Comparison of ENCODE assay signal across 1 cellular context in the genomic region with DNA sequence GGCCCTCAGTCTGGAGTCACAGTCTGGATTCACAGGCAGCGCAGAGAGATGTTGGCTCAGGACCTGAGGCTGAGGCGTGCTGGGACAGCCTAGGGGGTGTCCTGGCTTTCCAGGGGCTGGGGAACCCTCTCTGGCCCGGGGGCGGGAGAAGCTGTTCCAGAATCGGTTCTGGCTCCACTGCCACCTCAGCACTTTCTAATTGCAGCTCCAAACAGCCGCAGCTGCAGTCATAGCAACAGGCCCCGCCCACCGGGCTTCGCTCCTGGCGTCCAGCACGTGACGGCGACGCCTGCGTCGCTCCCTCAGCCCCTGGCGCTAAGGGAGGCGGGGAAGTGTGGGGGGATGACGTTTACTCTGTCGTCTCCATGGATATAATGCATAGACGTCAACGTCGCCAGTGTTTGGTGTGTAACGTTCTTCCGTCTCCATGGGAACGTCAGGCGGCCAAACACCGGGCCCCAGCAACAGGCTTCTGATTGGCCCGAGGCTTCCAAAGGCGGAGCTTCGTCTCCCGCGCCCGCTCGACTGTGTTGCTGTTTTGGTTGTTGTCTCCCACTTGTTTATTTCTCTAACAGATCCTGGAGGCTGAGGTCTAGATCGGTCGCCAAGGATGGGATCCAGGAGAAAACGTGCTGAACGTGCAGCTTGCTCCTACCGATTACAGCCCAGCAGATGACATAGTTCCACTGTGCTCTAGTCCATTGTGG.
TF ChIP-seq lines count a peak whose summit lies in the region.

No MANE protein-coding gene starts in this region.

TF ChIP-seq in GM12878, 131 proteins besides CTCF, POLR2A, EP300 and RAD21 (continued from another document and continues in another):
- TF ChIP-seq, protein P1, sequence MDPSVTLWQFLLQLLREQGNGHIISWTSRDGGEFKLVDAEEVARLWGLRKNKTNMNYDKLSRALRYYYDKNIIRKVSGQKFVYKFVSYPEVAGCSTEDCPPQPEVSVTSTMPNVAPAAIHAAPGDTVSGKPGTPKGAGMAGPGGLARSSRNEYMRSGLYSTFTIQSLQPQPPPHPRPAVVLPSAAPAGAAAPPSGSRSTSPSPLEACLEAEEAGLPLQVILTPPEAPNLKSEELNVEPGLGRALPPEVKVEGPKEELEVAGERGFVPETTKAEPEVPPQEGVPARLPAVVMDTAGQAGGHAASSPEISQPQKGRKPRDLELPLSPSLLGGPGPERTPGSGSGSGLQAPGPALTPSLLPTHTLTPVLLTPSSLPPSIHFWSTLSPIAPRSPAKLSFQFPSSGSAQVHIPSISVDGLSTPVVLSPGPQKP (IDR thresholded peaks at IDR 0.05; ENCODE audit: low read depth, low read length), result no peak
- peak; percentile 74 for TF ChIP-seq IKZF1 (conservative IDR thresholded peaks at IDR 0.05)
- TF ChIP-seq CHD2 (IDR thresholded peaks at IDR 0.05; ENCODE audit: borderline replicate concordance, low read depth, low read length), result peak; percentile 65
- TF ChIP-seq, protein P2, sequence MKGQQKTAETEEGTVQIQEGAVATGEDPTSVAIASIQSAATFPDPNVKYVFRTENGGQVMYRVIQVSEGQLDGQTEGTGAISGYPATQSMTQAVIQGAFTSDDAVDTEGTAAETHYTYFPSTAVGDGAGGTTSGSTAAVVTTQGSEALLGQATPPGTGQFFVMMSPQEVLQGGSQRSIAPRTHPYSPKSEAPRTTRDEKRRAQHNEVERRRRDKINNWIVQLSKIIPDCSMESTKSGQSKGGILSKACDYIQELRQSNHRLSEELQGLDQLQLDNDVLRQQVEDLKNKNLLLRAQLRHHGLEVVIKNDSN (IDR thresholded peaks at IDR 0.05; ENCODE audit: borderline replicate concordance, extremely low read length, insufficient read depth, low read depth, low read length), result peak; percentile 96
- 0 out of 2 replicates have a peak, but pooled peaks have one; percentile 10 for TF ChIP-seq NBN (IDR thresholded peaks at IDR 0.05)
- peak; percentile 42; the same call in 1 of the 2 replicates for TF ChIP-seq TCF12 (IDR thresholded peaks at IDR 0.05; ENCODE audit: low read depth, low read length)
- TF ChIP-seq HDAC2 (IDR thresholded peaks at IDR 0.05), result no peak
- TF ChIP-seq SP1 (IDR thresholded peaks at IDR 0.05; ENCODE audit: low read depth, low read length), result peak; percentile 69
- TF ChIP-seq, protein P3, sequence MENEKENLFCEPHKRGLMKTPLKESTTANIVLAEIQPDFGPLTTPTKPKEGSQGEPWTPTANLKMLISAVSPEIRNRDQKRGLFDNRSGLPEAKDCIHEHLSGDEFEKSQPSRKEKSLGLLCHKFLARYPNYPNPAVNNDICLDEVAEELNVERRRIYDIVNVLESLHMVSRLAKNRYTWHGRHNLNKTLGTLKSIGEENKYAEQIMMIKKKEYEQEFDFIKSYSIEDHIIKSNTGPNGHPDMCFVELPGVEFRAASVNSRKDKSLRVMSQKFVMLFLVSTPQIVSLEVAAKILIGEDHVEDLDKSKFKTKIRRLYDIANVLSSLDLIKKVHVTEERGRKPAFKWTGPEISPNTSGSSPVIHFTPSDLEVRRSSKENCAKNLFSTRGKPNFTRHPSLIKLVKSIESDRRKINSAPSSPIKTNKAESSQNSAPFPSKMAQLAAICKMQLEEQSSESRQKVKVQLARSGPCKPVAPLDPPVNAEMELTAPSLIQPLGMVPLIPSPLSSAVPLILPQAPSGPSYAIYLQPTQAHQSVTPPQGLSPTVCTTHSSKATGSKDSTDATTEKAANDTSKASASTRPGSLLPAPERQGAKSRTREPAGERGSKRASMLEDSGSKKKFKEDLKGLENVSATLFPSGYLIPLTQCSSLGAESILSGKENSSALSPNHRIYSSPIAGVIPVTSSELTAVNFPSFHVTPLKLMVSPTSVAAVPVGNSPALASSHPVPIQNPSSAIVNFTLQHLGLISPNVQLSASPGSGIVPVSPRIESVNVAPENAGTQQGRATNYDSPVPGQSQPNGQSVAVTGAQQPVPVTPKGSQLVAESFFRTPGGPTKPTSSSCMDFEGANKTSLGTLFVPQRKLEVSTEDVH (IDR thresholded peaks at IDR 0.05; ENCODE audit: low read depth, partially characterized antibody), result peak; percentile 79
- peak; percentile 98 for TF ChIP-seq CREB1 (IDR thresholded peaks at IDR 0.05; ENCODE audit: low read depth)
- TF ChIP-seq, protein P4, sequence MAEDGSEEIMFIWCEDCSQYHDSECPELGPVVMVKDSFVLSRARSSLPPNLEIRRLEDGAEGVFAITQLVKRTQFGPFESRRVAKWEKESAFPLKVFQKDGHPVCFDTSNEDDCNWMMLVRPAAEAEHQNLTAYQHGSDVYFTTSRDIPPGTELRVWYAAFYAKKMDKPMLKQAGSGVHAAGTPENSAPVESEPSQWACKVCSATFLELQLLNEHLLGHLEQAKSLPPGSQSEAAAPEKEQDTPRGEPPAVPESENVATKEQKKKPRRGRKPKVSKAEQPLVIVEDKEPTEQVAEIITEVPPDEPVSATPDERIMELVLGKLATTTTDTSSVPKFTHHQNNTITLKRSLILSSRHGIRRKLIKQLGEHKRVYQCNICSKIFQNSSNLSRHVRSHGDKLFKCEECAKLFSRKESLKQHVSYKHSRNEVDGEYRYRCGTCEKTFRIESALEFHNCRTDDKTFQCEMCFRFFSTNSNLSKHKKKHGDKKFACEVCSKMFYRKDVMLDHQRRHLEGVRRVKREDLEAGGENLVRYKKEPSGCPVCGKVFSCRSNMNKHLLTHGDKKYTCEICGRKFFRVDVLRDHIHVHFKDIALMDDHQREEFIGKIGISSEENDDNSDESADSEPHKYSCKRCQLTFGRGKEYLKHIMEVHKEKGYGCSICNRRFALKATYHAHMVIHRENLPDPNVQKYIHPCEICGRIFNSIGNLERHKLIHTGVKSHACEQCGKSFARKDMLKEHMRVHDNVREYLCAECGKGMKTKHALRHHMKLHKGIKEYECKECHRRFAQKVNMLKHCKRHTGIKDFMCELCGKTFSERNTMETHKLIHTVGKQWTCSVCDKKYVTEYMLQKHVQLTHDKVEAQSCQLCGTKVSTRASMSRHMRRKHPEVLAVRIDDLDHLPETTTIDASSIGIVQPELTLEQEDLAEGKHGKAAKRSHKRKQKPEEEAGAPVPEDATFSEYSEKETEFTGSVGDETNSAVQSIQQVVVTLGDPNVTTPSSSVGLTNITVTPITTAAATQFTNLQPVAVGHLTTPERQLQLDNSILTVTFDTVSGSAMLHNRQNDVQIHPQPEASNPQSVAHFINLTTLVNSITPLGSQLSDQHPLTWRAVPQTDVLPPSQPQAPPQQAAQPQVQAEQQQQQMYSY (CRISPR knock-in tag; IDR thresholded peaks at IDR 0.05), result no peak
- no peak for TF ChIP-seq TCF3 (IDR thresholded peaks at IDR 0.05; ENCODE audit: borderline replicate concordance, insufficient read depth, low read depth, low read length)
- TF ChIP-seq, protein P5, sequence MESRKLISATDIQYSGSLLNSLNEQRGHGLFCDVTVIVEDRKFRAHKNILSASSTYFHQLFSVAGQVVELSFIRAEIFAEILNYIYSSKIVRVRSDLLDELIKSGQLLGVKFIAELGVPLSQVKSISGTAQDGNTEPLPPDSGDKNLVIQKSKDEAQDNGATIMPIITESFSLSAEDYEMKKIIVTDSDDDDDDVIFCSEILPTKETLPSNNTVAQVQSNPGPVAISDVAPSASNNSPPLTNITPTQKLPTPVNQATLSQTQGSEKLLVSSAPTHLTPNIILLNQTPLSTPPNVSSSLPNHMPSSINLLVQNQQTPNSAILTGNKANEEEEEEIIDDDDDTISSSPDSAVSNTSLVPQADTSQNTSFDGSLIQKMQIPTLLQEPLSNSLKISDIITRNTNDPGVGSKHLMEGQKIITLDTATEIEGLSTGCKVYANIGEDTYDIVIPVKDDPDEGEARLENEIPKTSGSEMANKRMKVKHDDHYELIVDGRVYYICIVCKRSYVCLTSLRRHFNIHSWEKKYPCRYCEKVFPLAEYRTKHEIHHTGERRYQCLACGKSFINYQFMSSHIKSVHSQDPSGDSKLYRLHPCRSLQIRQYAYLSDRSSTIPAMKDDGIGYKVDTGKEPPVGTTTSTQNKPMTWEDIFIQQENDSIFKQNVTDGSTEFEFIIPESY (IDR thresholded peaks at IDR 0.05), result no peak
- TF ChIP-seq, protein P6, sequence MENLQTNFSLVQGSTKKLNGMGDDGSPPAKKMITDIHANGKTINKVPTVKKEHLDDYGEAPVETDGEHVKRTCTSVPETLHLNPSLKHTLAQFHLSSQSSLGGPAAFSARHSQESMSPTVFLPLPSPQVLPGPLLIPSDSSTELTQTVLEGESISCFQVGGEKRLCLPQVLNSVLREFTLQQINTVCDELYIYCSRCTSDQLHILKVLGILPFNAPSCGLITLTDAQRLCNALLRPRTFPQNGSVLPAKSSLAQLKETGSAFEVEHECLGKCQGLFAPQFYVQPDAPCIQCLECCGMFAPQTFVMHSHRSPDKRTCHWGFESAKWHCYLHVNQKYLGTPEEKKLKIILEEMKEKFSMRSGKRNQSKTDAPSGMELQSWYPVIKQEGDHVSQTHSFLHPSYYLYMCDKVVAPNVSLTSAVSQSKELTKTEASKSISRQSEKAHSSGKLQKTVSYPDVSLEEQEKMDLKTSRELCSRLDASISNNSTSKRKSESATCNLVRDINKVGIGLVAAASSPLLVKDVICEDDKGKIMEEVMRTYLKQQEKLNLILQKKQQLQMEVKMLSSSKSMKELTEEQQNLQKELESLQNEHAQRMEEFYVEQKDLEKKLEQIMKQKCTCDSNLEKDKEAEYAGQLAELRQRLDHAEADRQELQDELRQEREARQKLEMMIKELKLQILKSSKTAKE (IDR thresholded peaks at IDR 0.05; ENCODE audit: low read depth, poor library complexity, severe bottlenecking), result no peak
- 0 out of 2 replicates have a peak, but pooled peaks have one; percentile 25 for TF ChIP-seq YY1 (IDR thresholded peaks at IDR 0.05; ENCODE audit: low read depth, low read length)
- TF ChIP-seq, protein P7, sequence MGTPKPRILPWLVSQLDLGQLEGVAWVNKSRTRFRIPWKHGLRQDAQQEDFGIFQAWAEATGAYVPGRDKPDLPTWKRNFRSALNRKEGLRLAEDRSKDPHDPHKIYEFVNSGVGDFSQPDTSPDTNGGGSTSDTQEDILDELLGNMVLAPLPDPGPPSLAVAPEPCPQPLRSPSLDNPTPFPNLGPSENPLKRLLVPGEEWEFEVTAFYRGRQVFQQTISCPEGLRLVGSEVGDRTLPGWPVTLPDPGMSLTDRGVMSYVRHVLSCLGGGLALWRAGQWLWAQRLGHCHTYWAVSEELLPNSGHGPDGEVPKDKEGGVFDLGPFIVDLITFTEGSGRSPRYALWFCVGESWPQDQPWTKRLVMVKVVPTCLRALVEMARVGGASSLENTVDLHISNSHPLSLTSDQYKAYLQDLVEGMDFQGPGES (IDR thresholded peaks at IDR 0.05), result no peak
- TF ChIP-seq, protein P8, sequence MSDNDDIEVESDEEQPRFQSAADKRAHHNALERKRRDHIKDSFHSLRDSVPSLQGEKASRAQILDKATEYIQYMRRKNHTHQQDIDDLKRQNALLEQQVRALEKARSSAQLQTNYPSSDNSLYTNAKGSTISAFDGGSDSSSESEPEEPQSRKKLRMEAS (IDR thresholded peaks at IDR 0.05; ENCODE audit: low read depth, low read length), result peak; percentile 97
- TF ChIP-seq, protein P9, sequence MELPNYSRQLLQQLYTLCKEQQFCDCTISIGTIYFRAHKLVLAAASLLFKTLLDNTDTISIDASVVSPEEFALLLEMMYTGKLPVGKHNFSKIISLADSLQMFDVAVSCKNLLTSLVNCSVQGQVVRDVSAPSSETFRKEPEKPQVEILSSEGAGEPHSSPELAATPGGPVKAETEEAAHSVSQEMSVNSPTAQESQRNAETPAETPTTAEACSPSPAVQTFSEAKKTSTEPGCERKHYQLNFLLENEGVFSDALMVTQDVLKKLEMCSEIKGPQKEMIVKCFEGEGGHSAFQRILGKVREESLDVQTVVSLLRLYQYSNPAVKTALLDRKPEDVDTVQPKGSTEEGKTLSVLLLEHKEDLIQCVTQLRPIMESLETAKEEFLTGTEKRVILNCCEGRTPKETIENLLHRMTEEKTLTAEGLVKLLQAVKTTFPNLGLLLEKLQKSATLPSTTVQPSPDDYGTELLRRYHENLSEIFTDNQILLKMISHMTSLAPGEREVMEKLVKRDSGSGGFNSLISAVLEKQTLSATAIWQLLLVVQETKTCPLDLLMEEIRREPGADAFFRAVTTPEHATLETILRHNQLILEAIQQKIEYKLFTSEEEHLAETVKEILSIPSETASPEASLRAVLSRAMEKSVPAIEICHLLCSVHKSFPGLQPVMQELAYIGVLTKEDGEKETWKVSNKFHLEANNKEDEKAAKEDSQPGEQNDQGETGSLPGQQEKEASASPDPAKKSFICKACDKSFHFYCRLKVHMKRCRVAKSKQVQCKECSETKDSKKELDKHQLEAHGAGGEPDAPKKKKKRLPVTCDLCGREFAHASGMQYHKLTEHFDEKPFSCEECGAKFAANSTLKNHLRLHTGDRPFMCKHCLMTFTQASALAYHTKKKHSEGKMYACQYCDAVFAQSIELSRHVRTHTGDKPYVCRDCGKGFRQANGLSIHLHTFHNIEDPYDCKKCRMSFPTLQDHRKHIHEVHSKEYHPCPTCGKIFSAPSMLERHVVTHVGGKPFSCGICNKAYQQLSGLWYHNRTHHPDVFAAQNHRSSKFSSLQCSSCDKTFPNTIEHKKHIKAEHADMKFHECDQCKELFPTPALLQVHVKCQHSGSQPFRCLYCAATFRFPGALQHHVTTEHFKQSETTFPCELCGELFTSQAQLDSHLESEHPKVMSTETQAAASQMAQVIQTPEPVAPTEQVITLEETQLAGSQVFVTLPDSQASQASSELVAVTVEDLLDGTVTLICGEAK (IDR thresholded peaks at IDR 0.05; ENCODE audit: borderline replicate concordance), result peak; percentile 37; the same call in 1 of the 2 replicates
- no peak for TF ChIP-seq RCOR1 (conservative IDR thresholded peaks at IDR 0.05; ENCODE audit: low read depth, low read length)
- no peak for TF ChIP-seq RBBP5 (conservative IDR thresholded peaks at IDR 0.05)
- TF ChIP-seq KLF5 (IDR thresholded peaks at IDR 0.05; ENCODE audit: partially characterized antibody), result peak; percentile 89
- no peak for TF ChIP-seq ASH2L (IDR thresholded peaks at IDR 0.05; ENCODE audit: borderline replicate concordance, low read depth)
- TF ChIP-seq ZNF207 (IDR thresholded peaks at IDR 0.05; ENCODE audit: borderline replicate concordance), result no peak; the same call in 1 of the 2 replicates
- TF ChIP-seq, protein P10, sequence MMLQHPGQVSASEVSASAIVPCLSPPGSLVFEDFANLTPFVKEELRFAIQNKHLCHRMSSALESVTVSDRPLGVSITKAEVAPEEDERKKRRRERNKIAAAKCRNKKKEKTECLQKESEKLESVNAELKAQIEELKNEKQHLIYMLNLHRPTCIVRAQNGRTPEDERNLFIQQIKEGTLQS (IDR thresholded peaks at IDR 0.05; ENCODE audit: borderline replicate concordance, extremely low read depth, low read depth, low read length), result peak; percentile 86; the same call in 1 of the 2 replicates
- no peak for TF ChIP-seq MEF2A (IDR thresholded peaks at IDR 0.05; ENCODE audit: insufficient read depth, low read depth, low read length)
- TF ChIP-seq, protein P11, sequence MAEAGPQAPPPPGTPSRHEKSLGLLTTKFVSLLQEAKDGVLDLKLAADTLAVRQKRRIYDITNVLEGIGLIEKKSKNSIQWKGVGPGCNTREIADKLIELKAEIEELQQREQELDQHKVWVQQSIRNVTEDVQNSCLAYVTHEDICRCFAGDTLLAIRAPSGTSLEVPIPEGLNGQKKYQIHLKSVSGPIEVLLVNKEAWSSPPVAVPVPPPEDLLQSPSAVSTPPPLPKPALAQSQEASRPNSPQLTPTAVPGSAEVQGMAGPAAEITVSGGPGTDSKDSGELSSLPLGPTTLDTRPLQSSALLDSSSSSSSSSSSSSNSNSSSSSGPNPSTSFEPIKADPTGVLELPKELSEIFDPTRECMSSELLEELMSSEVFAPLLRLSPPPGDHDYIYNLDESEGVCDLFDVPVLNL (IDR thresholded peaks at IDR 0.05; ENCODE audit: low read depth, low read length), result peak; percentile 57
- no peak for TF ChIP-seq JUNB (IDR thresholded peaks at IDR 0.05)
- no peak for TF ChIP-seq CHD4 (IDR thresholded peaks at IDR 0.05)
